ENCODE assay signal across 16 cellular contexts in the genomic region with DNA sequence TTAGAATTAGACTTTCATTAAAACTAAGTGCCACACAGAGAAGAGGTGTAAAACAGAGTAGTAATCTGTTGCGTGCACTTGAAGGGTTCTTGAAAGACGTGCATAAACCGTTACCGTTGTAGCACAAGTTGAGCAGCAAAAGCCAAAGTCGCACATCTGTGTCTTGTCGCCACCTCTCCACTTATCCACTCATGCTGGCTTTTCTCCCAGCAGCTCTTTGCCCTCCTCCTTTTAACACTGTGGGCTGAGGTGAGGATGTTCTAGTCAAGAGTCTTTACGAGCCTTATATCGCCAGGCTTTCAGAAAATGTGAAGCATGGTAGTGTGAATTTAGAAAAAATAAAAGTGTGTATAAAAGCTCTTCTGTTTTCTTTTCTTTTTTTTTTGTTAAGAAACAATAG. TPM values are rescaled to one million over a fixed set of nuclear protein-coding genes. Genes with fewer than 3 reads are reported as not detected.
DNase-seq lines count a peak whose midpoint lies in the region; ATAC-seq and TF ChIP-seq lines count a peak whose summit lies in the region.
"Had no signal": no experiment of that assay in that cellular context is flagged by ENCODE, and none has a peak within 500 bp of the region (broad histone marks: within the 10 kb centered on the region; RNA-seq: fewer than 3 reads in every experiment).

No MANE protein-coding gene starts in this region.

- H3K4me3 ChIP-seq in heart right ventricle (peak overlapping the region in 4 of 10 donors; percentile 7 to 19 (median 9)), subcutaneous abdominal adipose tissue (ENCODE audit: low read depth in 1 of 5, low read length in 5 of 5) (peak overlapping the region in 2 of 5 donors; percentile 16 to 37)
- H3K4me3 ChIP-seq: hepatocyte, spleen had no signal

- 2 to 13% methylated on average over 8 of the region's 8 CpGs for WGBS in heart right ventricle, 2 donors

- peak; percentile 6 for DNase-seq in NCI-H2171 treated with DMSO at 0.1 percent for 48 hours (lab: John Stamatoyannopoulos, UW)
- no peak for DNase-seq in NCI-H2171 (lab: John Stamatoyannopoulos, UW)
- DNase-seq in RPMI8226: peak; percentile 33
- peak in 1 of 2 donors; percentile 14 for DNase-seq in heart right ventricle
- no peak for DNase-seq in NCI-H748 treated with DMSO at 0.1 percent for 48 hours (lab: John Stamatoyannopoulos, UW)
- DNase-seq in AML-193 (lab: John Stamatoyannopoulos, UW): no peak
- DNase-seq in T-helper 17 cell: no peak
- DNase-seq: activated CD8-positive, alpha-beta T cell treated with anti-CD3 and anti-CD28 coated beads, Interleukin-2, amount 10 ng/mL, durations not matched to agents 7 days and 5 days; activated gamma-delta T cell treated with Interleukin-2 at 50 U/mL for 16 hours; H9; MM.1S; spleen had no signal

- H3K36me3 ChIP-seq in heart right ventricle (no peaks in the 10 kb centered on the region), subcutaneous abdominal adipose tissue (ENCODE audit: control insufficient read depth in 5 of 5, insufficient read depth in 5 of 5, low read length in 5 of 5) (no peaks in the 10 kb centered on the region)
- H3K36me3 ChIP-seq: neutrophil, spleen had no signal

- no peak for TF ChIP-seq CTCF in heart right ventricle (IDR thresholded peaks at IDR 0.05)

- H3K36me3 Mint-ChIP-seq in T-helper 17 cell (ENCODE audit: low read depth): no peaks in the 10 kb centered on the region

- no peak overlapping the region for H3K27ac Mint-ChIP-seq in T-helper 17 cell
- H3K27ac Mint-ChIP-seq: activated CD8-positive, alpha-beta T cell treated with anti-CD3 and anti-CD28 coated beads, Interleukin-2, amount 10 ng/mL, durations not matched to agents 7 days and 5 days had no signal

- H3K9me3 ChIP-seq in heart right ventricle: no peaks in the 10 kb centered on the region
- H3K9me3 ChIP-seq in subcutaneous abdominal adipose tissue (ENCODE audit: control insufficient read depth in 5 of 5, low read length in 5 of 5): no peaks in the 10 kb centered on the region
- no peaks in the 10 kb centered on the region for H3K9me3 ChIP-seq in T-helper 17 cell (ENCODE audit: control insufficient read depth, low read length, poor library complexity, severe bottlenecking)
- H3K9me3 ChIP-seq: neutrophil, spleen had no signal

- H3K27me3 ChIP-seq in heart right ventricle (peaks cover 0 to 8% (median 0%) of the 10 kb centered on the region in 7 donors), subcutaneous abdominal adipose tissue (ENCODE audit: control insufficient read depth in 5 of 5, insufficient read depth in 4 of 5, low read length in 5 of 5) (peaks cover 0 to 5% (median 0%) of the 10 kb centered on the region in 5 donors)
- H3K27me3 ChIP-seq: hepatocyte had no signal

- intact Hi-C loops in heart right ventricle (cut with DNase I): loop anchor here in 1 of 10 donors (10.0 kb wide), 1 partner anchor 109 kb away; no protein-coding TSS in a partner anchor

- H3K27ac ChIP-seq in heart right ventricle: peak overlapping the region in 9 of 10 donors; percentile 11 to 70 (median 49)
- peak overlapping the region; percentile 45 for H3K27ac ChIP-seq in subcutaneous abdominal adipose tissue (ENCODE audit: low read depth, low read length)
- H3K27ac ChIP-seq: hepatocyte, neutrophil, spleen had no signal

- ATAC-seq in heart right ventricle (peak; percentile 46 to 85 (median 68)), T-helper 17 cell (no peak)
- ATAC-seq: activated CD8-positive, alpha-beta T cell treated with anti-CD3 and anti-CD28 coated beads, Interleukin-2, amount 10 ng/mL, durations not matched to agents 7 days and 5 days had no signal

- H3K9ac ChIP-seq in subcutaneous abdominal adipose tissue (ENCODE audit: low read length in 5 of 5): peak overlapping the region in 1 of 5 donors; percentile 25

- H3K4me1 Mint-ChIP-seq in T-helper 17 cell: no peaks in the 10 kb centered on the region

- peaks cover 31% of the 10 kb centered on the region for H3K27me3 Mint-ChIP-seq in T-helper 17 cell

- H3K4me1 ChIP-seq in heart right ventricle: peaks cover 0 to 40% (median 28%) of the 10 kb centered on the region in 9 donors
- H3K4me1 ChIP-seq in subcutaneous abdominal adipose tissue (ENCODE audit: control insufficient read depth in 5 of 5, insufficient read depth in 5 of 5, low read length in 5 of 5): peaks cover 0 to 26% (median 0%) of the 10 kb centered on the region in 5 donors

- no peak overlapping the region for H3K4me3 Mint-ChIP-seq in T-helper 17 cell
- H3K4me3 Mint-ChIP-seq: activated CD8-positive, alpha-beta T cell treated with anti-CD3 and anti-CD28 coated beads, Interleukin-2, amount 10 ng/mL, durations not matched to agents 7 days and 5 days; H9 had no signal

RNA-seq across cellular contexts. Expression of gene NR5A2, which starts 48.0 kb away (rescaled TPM):
- total RNA-seq in heart right ventricle (1 to 10 TPM in 8 of 10 donors, under 1 TPM in 2; 0.70 to 1.9 (median 1.3) TPM), T-helper 17 cell (not detected)
- 1 to 10 TPM in 1 of 2 donors, under 1 TPM in 1; 0.52 to 1.1 TPM for polyA plus RNA-seq in heart right ventricle
- total RNA-seq: activated CD8-positive, alpha-beta T cell treated with anti-CD3 and anti-CD28 coated beads, Interleukin-2, amount 10 ng/mL, durations not matched to agents 7 days and 5 days; bronchial epithelial cell had no signal

Comparison
In these comparisons a context has a peak if more than half of its experiments do, and no peak if none do; other contexts are left out.
1. DNase-seq: peak in NCI-H2171 treated with DMSO at 0.1 percent for 48 hours (single experiment) and RPMI8226 (single experiment); none in NCI-H2171 (single experiment), NCI-H748 treated with DMSO at 0.1 percent for 48 hours (single experiment), AML-193 (0 of 2) and T-helper 17 cell (0 of 3).